In the genomic region with DNA sequence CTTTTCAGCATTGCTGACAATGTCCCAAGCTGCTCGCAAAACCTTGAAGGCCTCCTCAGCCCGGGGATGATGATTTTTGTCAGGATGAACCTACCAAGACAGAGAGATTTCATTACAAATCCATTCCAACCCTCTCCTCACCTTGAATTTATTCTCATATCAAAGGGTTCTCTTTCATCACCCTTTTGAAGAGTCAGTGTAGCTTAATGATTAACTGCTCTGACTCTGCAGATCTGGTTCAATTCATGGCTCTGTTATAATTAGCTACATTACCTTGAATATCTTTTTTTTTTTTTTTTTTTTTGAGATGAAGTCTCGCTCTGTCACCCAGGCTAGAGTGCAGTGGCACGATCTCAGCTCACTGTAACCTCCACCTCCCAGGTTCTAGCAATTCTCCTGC, we compare ENCODE assay signal across 18 cellular contexts. TPM values are rescaled to one million over a fixed set of nuclear protein-coding genes. Genes with fewer than 3 reads are reported as not detected.
A peak's percentile ranks its signal among the peaks of the same experiment; 100 is the strongest.
DNase-seq lines count a peak whose midpoint lies in the region; ATAC-seq and TF ChIP-seq lines count a peak whose summit lies in the region.
"Had no signal": no experiment of that assay in that cellular context is flagged by ENCODE, and none has a peak within 500 bp of the region (broad histone marks: within the 10 kb centered on the region; RNA-seq: fewer than 3 reads in every experiment).

No MANE protein-coding gene starts in this region.

- no peak overlapping the region for H3K4me3 ChIP-seq in CD4-positive, alpha-beta memory T cell (ENCODE audit: low read length in 2 of 2)
- H3K4me3 ChIP-seq: heart right ventricle, K562, sigmoid colon, vagina had no signal

- H3K9me3 Mint-ChIP-seq in CD4-positive, alpha-beta memory T cell: no peaks in the 10 kb centered on the region
- no peaks in the 10 kb centered on the region for H3K9me3 Mint-ChIP-seq in HFFc6
- H3K9me3 Mint-ChIP-seq in activated naive CD8-positive, alpha-beta T cell treated with anti-CD3 and anti-CD28 coated beads, Interleukin-2, amount 50 U/mL, for 24 hours: no peaks in the 10 kb centered on the region
- H3K9me3 Mint-ChIP-seq in naive thymus-derived CD8-positive, alpha-beta T cell: no peaks in the 10 kb centered on the region

- H3K9me3 ChIP-seq in CD4-positive, alpha-beta memory T cell (ENCODE audit: control insufficient read depth in 1 of 2, low read length in 2 of 2): no peaks in the 10 kb centered on the region
- H3K9me3 ChIP-seq: heart right ventricle, sigmoid colon, vagina had no signal

- H3K27me3 ChIP-seq in CD4-positive, alpha-beta memory T cell (ENCODE audit: insufficient read depth, low read length): no peaks in the 10 kb centered on the region
- H3K27me3 ChIP-seq: heart right ventricle, sigmoid colon, vagina had no signal

- H3K4me3 Mint-ChIP-seq in CD4-positive, alpha-beta memory T cell: no peak overlapping the region
- no peak overlapping the region for H3K4me3 Mint-ChIP-seq in HFFc6
- H3K4me3 Mint-ChIP-seq in activated naive CD8-positive, alpha-beta T cell treated with anti-CD3 and anti-CD28 coated beads, Interleukin-2, amount 50 U/mL, for 24 hours: no peak overlapping the region
- H3K4me3 Mint-ChIP-seq in naive thymus-derived CD8-positive, alpha-beta T cell: no peak overlapping the region

- peaks cover 25 to 34% (median 32%) of the 10 kb centered on the region in 4 donors for H3K4me1 Mint-ChIP-seq in CD4-positive, alpha-beta memory T cell
- H3K4me1 Mint-ChIP-seq in HFFc6 (ENCODE audit: low read depth): peaks cover 40% of the 10 kb centered on the region
- H3K4me1 Mint-ChIP-seq in activated naive CD8-positive, alpha-beta T cell treated with anti-CD3 and anti-CD28 coated beads, Interleukin-2, amount 50 U/mL, for 24 hours: peaks cover 48% of the 10 kb centered on the region
- peaks cover 19 to 52% (median 47%) of the 10 kb centered on the region in 4 donors for H3K4me1 Mint-ChIP-seq in naive thymus-derived CD8-positive, alpha-beta T cell

- POLR2A ChIA-PET in CD4-positive, alpha-beta memory T cell (lab: Charles Lee; ENCODE audit: partially characterized antibody): interaction anchor here (1.1 to 1.6 kb wide), 4 partner anchors 80 to 222 kb away, joined by 3 to 5 read pairs (median 5); a partner anchor contains a TSS
- POLR2A ChIA-PET in naive thymus-derived CD8-positive, alpha-beta T cell (lab: Charles Lee): interaction anchor here (0.6 to 1.2 kb wide), 3 partner anchors 101 to 112 kb away, joined by 3 to 5 read pairs (median 3); no protein-coding TSS in a partner anchor

- H3K36me3 Mint-ChIP-seq in CD4-positive, alpha-beta memory T cell: peaks cover 17 to 48% of the 10 kb centered on the region in 2 donors
- H3K36me3 Mint-ChIP-seq in HFFc6 (ENCODE audit: low read depth): peaks cover 44% of the 10 kb centered on the region
- H3K36me3 Mint-ChIP-seq in activated naive CD8-positive, alpha-beta T cell treated with anti-CD3 and anti-CD28 coated beads, Interleukin-2, amount 50 U/mL, for 24 hours (ENCODE audit: low read depth): peaks cover 44% of the 10 kb centered on the region
- H3K36me3 Mint-ChIP-seq in naive thymus-derived CD8-positive, alpha-beta T cell: peaks cover 0 to 60% (median 8%) of the 10 kb centered on the region in 3 donors

- H3K36me3 ChIP-seq in CD4-positive, alpha-beta memory T cell (ENCODE audit: insufficient read depth, low read length): peaks cover 39% of the 10 kb centered on the region

- peak overlapping the region in 6 of 7 donors; percentile 37 to 86 (median 58) for H3K27ac Mint-ChIP-seq in CD4-positive, alpha-beta memory T cell
- peak overlapping the region; percentile 64 for H3K27ac Mint-ChIP-seq in HFFc6
- H3K27ac Mint-ChIP-seq in activated naive CD8-positive, alpha-beta T cell treated with anti-CD3 and anti-CD28 coated beads, Interleukin-2, amount 50 U/mL, for 24 hours: peak overlapping the region; percentile 15
- H3K27ac Mint-ChIP-seq in naive thymus-derived CD8-positive, alpha-beta T cell: peak overlapping the region in 9 of 10 donors; percentile 46 to 88 (median 71)

- no peak for ATAC-seq in activated naive CD8-positive, alpha-beta T cell treated with anti-CD3 and anti-CD28 coated beads, Interleukin-2, amount 50 U/mL, for 24 hours
- ATAC-seq in naive thymus-derived CD8-positive, alpha-beta T cell: no peak
- no peak for ATAC-seq in HG03108 (IDR thresholded peaks at IDR 0.05; ENCODE audit: unreplicated experiment)
- no peak for ATAC-seq in activated CD4-positive, CD25-positive, alpha-beta regulatory T cell treated with anti-CD3 and anti-CD28 coated beads, Interleukin-2, amount 50 U/mL, for 24 hours
- ATAC-seq: heart right ventricle, K562 had no signal

- H3K27me3 Mint-ChIP-seq in CD4-positive, alpha-beta memory T cell: no peaks in the 10 kb centered on the region
- no peaks in the 10 kb centered on the region; the same call in 1 of the 2 replicates for H3K27me3 Mint-ChIP-seq in HFFc6 (ENCODE audit: insufficient read depth)
- H3K27me3 Mint-ChIP-seq in activated naive CD8-positive, alpha-beta T cell treated with anti-CD3 and anti-CD28 coated beads, Interleukin-2, amount 50 U/mL, for 24 hours: no peaks in the 10 kb centered on the region
- no peaks in the 10 kb centered on the region for H3K27me3 Mint-ChIP-seq in naive thymus-derived CD8-positive, alpha-beta T cell

- H3K27ac ChIP-seq in CD4-positive, alpha-beta memory T cell (ENCODE audit: low read depth, low read length): no peak overlapping the region
- H3K27ac ChIP-seq: sigmoid colon, vagina had no signal

- H3K4me1 ChIP-seq in CD4-positive, alpha-beta memory T cell (ENCODE audit: insufficient read depth, low read length): peaks cover 56% of the 10 kb centered on the region

- intact Hi-C loops in CD4-positive, alpha-beta memory T cell (cut with micrococcal nuclease): loop anchor here (10.0 kb wide), 1 partner anchor 811 kb away; a partner anchor contains a TSS

- CTCF ChIA-PET in CD4-positive, alpha-beta memory T cell (lab: Charles Lee; ENCODE audit: partially characterized antibody): interaction anchor here (0.9 to 1.8 kb wide), 2 partner anchors 85 to 103 kb away, joined by 3 to 7 read pairs; no protein-coding TSS in a partner anchor

- no peak for DNase-seq in CD4-positive, alpha-beta memory T cell
- DNase-seq in HFFc6 (no peak), GM10266 (ENCODE audit: extremely low spot score) (no peak)
- no peak for DNase-seq in activated naive CD8-positive, alpha-beta T cell treated with anti-CD3 and anti-CD28 coated beads, Interleukin-2, amount 50 U/mL, for 24 hours
- DNase-seq in naive thymus-derived CD8-positive, alpha-beta T cell: no peak
- DNase-seq: activated CD4-positive, alpha-beta T cell treated with anti-CD3 and anti-CD28 coated beads for 1 hour; erythroblast; heart right ventricle; NCI-H1417; sigmoid colon; stimulated activated CD4-positive, alpha-beta T cell treated with anti-CD3 and anti-CD28 coated beads, Interleukin-4, amount 100 ng/mL, for 4 hours; stimulated activated naive CD4-positive, alpha-beta T cell treated with Interleukin-2 at 50 U/mL for 16 hours; SW 1271 had no signal

- TF ChIP-seq CTCF in HFFc6 (IDR thresholded peaks at IDR 0.05) (no peak), GM10266 (IDR thresholded peaks at IDR 0.05; ENCODE audit: control insufficient read depth, insufficient read depth, low read depth, missing control alignments) (no peak)

RNA-seq across cellular contexts. Expression of a gene that starts 5.6 kb away (rescaled TPM):
- 10 to 100 TPM; 42.6 to 44.4 TPM for total RNA-seq in CD4-positive, alpha-beta memory T cell
- polyA plus RNA-seq in CD4-positive, alpha-beta memory T cell: 100 to 1,000 TPM in 1 of 2 donors, 10 to 100 TPM in 1; 95.8 to 142 TPM
- total RNA-seq in HFFc6 (2021; fragmentation: NEBNext Ultra II Directional; extraction: Animal tissue kit (Norgen Biotek cat#: 25700)): 100 to 1,000 TPM in 1 of 6 experiments, 10 to 100 TPM in 5; 79.9 to 100 (median 90.1) TPM
- total RNA-seq in naive thymus-derived CD8-positive, alpha-beta T cell: 10 to 100 TPM; 43.2 to 46.8 TPM
- 10 to 100 TPM; 71.6 to 92.5 (median 90.3) TPM for polyA plus RNA-seq in naive thymus-derived CD8-positive, alpha-beta T cell

RNA-seq across cellular contexts. Expression of a gene that starts 5.9 kb away (rescaled TPM):
- 10 to 100 TPM; 47.7 to 49.4 TPM for total RNA-seq in CD4-positive, alpha-beta memory T cell
- polyA plus RNA-seq in CD4-positive, alpha-beta memory T cell: 100 to 1,000 TPM in 1 of 2 donors, 10 to 100 TPM in 1; 90.2 to 122 TPM
- 10 to 100 TPM; 68.9 to 85.5 (median 78.4) TPM for total RNA-seq in HFFc6 (2021; fragmentation: NEBNext Ultra II Directional; extraction: Animal tissue kit (Norgen Biotek cat#: 25700))
- total RNA-seq in naive thymus-derived CD8-positive, alpha-beta T cell: 10 to 100 TPM; 43.6 to 43.9 TPM
- 100 to 1,000 TPM in 1 of 3 donors, 10 to 100 TPM in 2; 93.6 to 104 (median 94.0) TPM for polyA plus RNA-seq in naive thymus-derived CD8-positive, alpha-beta T cell

RNA-seq across cellular contexts. Expression of a gene that starts 6.0 kb away (rescaled TPM):
- total RNA-seq in CD4-positive, alpha-beta memory T cell: 10 to 100 TPM; 31.8 to 42.4 TPM
- polyA plus RNA-seq in CD4-positive, alpha-beta memory T cell: 10 to 100 TPM; 32.7 to 36.8 TPM
- total RNA-seq in HFFc6 (2021; fragmentation: NEBNext Ultra II Directional; extraction: Animal tissue kit (Norgen Biotek cat#: 25700)): 10 to 100 TPM; 31.7 to 33.5 (median 32.5) TPM
- total RNA-seq in naive thymus-derived CD8-positive, alpha-beta T cell: 10 to 100 TPM; 34.7 to 35.0 TPM
- 10 to 100 TPM; 31.0 to 39.6 (median 35.5) TPM for polyA plus RNA-seq in naive thymus-derived CD8-positive, alpha-beta T cell

RNA-seq across cellular contexts. Expression of a gene that starts 19.3 kb away (rescaled TPM):
- 1 to 10 TPM in 1 of 2 experiments, under 1 TPM in 1; 0.67 to 1.3 TPM for total RNA-seq in CD4-positive, alpha-beta memory T cell
- polyA plus RNA-seq in CD4-positive, alpha-beta memory T cell: not detected
- 10 to 100 TPM; 13.7 to 24.7 (median 21.4) TPM for total RNA-seq in HFFc6 (2021; fragmentation: NEBNext Ultra II Directional; extraction: Animal tissue kit (Norgen Biotek cat#: 25700))
- total RNA-seq in naive thymus-derived CD8-positive, alpha-beta T cell: under 1 TPM in 1 of 2 experiments, not detected in 1; 0.55 TPM
- polyA plus RNA-seq in naive thymus-derived CD8-positive, alpha-beta T cell: not detected
- polyA plus RNA-seq: neural cell had no signal

Comparison
In these comparisons a context has a peak if more than half of its experiments do, and no peak if none do; other contexts are left out.
1. H3K27ac Mint-ChIP-seq: peak in every context shown above with its lines; median percentile 71 in naive thymus-derived CD8-positive, alpha-beta T cell; 64 in HFFc6; 58 in CD4-positive, alpha-beta memory T cell; 15 in activated naive CD8-positive, alpha-beta T cell treated with anti-CD3 and anti-CD28 coated beads, Interleukin-2, amount 50 U/mL, for 24 hours.